In the genomic region with DNA sequence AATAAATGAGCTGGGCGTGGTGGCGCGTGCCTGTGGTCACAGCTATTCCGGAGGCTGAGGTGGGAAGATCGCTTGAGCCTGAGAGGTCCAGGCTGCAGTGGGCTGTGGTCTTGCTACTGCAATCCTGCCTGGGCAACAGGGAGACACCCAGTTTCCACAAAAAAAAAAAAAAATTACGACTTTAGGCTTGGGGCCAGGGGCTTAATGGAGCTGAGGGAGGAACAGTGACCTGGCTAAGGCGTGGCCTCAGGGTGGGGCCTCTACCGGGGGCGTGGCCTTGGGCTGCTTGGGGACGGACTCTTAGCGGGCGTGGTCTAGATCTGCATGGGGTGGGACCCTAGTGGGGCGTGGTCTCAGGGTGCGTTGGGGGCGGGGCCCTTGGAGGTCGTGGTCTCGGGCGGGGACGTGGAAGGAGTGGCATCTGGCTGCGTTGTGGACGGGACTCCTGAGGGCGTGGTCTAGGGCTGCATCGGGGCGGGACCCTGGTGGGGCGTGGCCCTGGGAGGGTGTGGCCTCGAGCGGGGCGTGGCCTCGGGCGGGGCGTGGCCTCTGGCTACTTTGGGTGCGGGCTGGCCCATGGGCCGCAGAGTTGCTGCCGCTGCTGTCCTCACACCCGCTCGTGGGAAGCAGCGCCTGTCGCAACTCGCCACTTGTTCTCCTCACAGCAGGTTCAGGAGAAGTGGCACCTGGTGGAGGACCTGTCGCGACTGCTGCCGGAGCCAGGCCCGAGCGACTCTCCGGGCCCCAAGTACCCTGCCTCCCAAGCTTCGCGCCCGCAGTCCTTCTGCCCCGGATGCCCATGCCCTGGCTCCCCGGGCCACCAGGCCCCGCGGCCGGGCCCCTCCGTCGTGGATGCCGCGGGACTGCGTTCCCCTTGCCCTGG, we compare ENCODE assay signal across 8 cellular contexts. TPM values are rescaled to one million over a fixed set of nuclear protein-coding genes. Genes with fewer than 3 reads are reported as not detected.
DNase-seq lines count a peak whose midpoint lies in the region; ATAC-seq and TF ChIP-seq lines count a peak whose summit lies in the region.

No MANE protein-coding gene starts in this region.

- intact Hi-C loops in lower leg skin (cut with DNase I; ENCODE audit: low total_unique reads), result no loop called here

- H3K27me3 ChIP-seq in WERI-Rb-1 (ENCODE audit: insufficient read depth, low read depth, severe bottlenecking), result no peaks in the 10 kb centered on the region

- H3K36me3 ChIP-seq in WERI-Rb-1, result no peaks in the 10 kb centered on the region

- TF ChIP-seq CTCF in AG10803 (conservative IDR thresholded peaks at IDR 0.05; ENCODE audit: low read length) (no peak), WERI-Rb-1 (IDR thresholded peaks at IDR 0.05; ENCODE audit: low read depth, low read length) (no peak), cardiac fibroblast (IDR thresholded peaks at IDR 0.05; ENCODE audit: low read depth, low read length) (no peak), lower leg skin (IDR thresholded peaks at IDR 0.05) (no peak)

- no peak for TF ChIP-seq POLR2A in lower leg skin (IDR thresholded peaks at IDR 0.05)

- H3K9me3 ChIP-seq in WERI-Rb-1 (ENCODE audit: severe bottlenecking), result no peaks in the 10 kb centered on the region

- 23 to 27% methylated on average over 38 to 52 of the region's 58 CpGs for WGBS in lower leg skin, 2 donors

- no peak overlapping the region for H3K27ac ChIP-seq in WERI-Rb-1

- ATAC-seq in GM19023 (IDR thresholded peaks at IDR 0.05; ENCODE audit: unreplicated experiment), result peak; percentile 75
- ATAC-seq in HG03103 (IDR thresholded peaks at IDR 0.05; ENCODE audit: low read depth, unreplicated experiment), result peak; percentile 68

- peak; percentile 53 for DNase-seq in AG10803 (ENCODE audit: low read depth)
- peak; percentile 93 for DNase-seq in NCI-H345 (lab: John Stamatoyannopoulos, UW)
- DNase-seq in WERI-Rb-1, result peak; percentile 95
- DNase-seq in cardiac fibroblast (ENCODE audit: low read depth in 2 of 2), result peak; percentile 68 to 72
- DNase-seq in lower leg skin (ENCODE audit: low spot score in 2 of 2), result peak; percentile 97 to 99
- peak; percentile 90 to 94 for DNase-seq in stimulated activated CD8-positive, alpha-beta memory T cell treated with anti-CD3 and anti-CD28 coated beads, Interleukin-15, amount 100 ng/mL, for 48 hours (ENCODE audit: low read depth in 2 of 2)

- H3K4me3 ChIP-seq in AG10803 (ENCODE audit: low read length), result no peak overlapping the region
- no peak overlapping the region for H3K4me3 ChIP-seq in WERI-Rb-1 (ENCODE audit: low read depth, low read length)
- H3K4me3 ChIP-seq in cardiac fibroblast (replicated peaks in 1 of 2; ENCODE audit: low read depth in 2 of 2, low read length in 2 of 2), result no peak overlapping the region
- H3K4me3 ChIP-seq in lower leg skin (ENCODE audit: low read depth, poor library complexity, severe bottlenecking), result no peak overlapping the region

RNA-seq across cellular contexts. Expression of a gene that starts 5.8 kb away (rescaled TPM):
- total RNA-seq in lower leg skin, result 1 to 10 TPM in 1 of 4 donors, under 1 TPM in 3; 0.42 to 1.6 (median 0.62) TPM

RNA-seq across cellular contexts. Expression of a gene that starts 9.8 kb away (rescaled TPM):
- total RNA-seq in lower leg skin, result 1 to 10 TPM; 1.5 to 2.7 (median 1.7) TPM

RNA-seq across cellular contexts. Expression of a gene that starts 11.9 kb away (rescaled TPM):
- 10 to 100 TPM; 31.6 to 44.8 (median 39.0) TPM for total RNA-seq in lower leg skin

RNA-seq across cellular contexts. Expression of a gene that starts 28.0 kb away (rescaled TPM):
- 100 to 1,000 TPM in 3 of 4 donors, 10 to 100 TPM in 1; 97.9 to 169 (median 144) TPM for total RNA-seq in lower leg skin

RNA-seq across cellular contexts. Expression of a gene that starts 46.4 kb away (rescaled TPM):
- 1 to 10 TPM; 1.7 to 4.1 (median 2.9) TPM for total RNA-seq in lower leg skin
